Comparison of ENCODE assay signal across 8 cellular contexts in genomic region chr12:94458882-94459772, GRCh38. TPM values are rescaled to one million over a fixed set of nuclear protein-coding genes. Genes with fewer than 3 reads are reported as not detected.
DNase-seq lines count a peak whose midpoint lies in the region; ATAC-seq, FAIRE-seq and TF ChIP-seq lines count a peak whose summit lies in the region.

No MANE protein-coding gene starts in this region.

- H3K79me2 ChIP-seq in H1 (ENCODE audit: control insufficient read depth in 1 of 2, insufficient read depth in 2 of 2, low read length in 2 of 2): peaks cover 0 to 39% of the 10 kb centered on the region in 2 experiments; a peak in 3 of 4 replicates

- peak overlapping the region; percentile 52 to 74 (median 71) for H3K9ac ChIP-seq in H1 (replicated peaks in 1 of 4; ENCODE audit: extremely low read depth in 1 of 4, low read depth in 3 of 4, low read length in 3 of 4)
- peak overlapping the region; percentile 86 for H3K9ac ChIP-seq in mucosa of stomach (ENCODE audit: low read length)

- peak overlapping the region; percentile 6 for H4K5ac ChIP-seq in H1 (ENCODE audit: insufficient read length, low read depth, low read length)

- peak overlapping the region; percentile 68 to 85 (median 82) for H3K4me3 ChIP-seq in H1 (ENCODE audit: extremely low read depth in 1 of 4, insufficient read depth in 2 of 4, low read depth in 3 of 4, low read length in 4 of 4)
- H3K4me3 ChIP-seq in mucosa of stomach (ENCODE audit: low read length): peak overlapping the region; percentile 90

- H2BK20ac ChIP-seq in H1 (ENCODE audit: low read length): no peak overlapping the region

- DNase-seq in DMS114 treated with DMSO at 0.1 percent for 48 hours (lab: John Stamatoyannopoulos, UW; ENCODE audit: unreplicated experiment) (peak; percentile 41), HS-27A (ENCODE audit: low read depth) (peak; percentile 27), SK-N-DZ (ENCODE audit: low spot score) (peak; percentile 2), H1 (ENCODE audit: low read depth in 1 of 2, low spot score in 2 of 2) (no peak), ureter (ENCODE audit: low spot score) (no peak)

- H2BK120ac ChIP-seq in H1 (replicated peaks; ENCODE audit: low read depth, low read length): peak overlapping the region; percentile 21

- ATAC-seq in GM19463 (IDR thresholded peaks at IDR 0.05; ENCODE audit: unreplicated experiment) (peak; percentile 31), GM18519 (IDR thresholded peaks at IDR 0.05; ENCODE audit: low FRiP score, unreplicated experiment) (no peak)

- H3K4ac ChIP-seq in H1 (replicated peaks; ENCODE audit: insufficient read length, low read depth, low read length): peak overlapping the region; percentile 75

- H3K18ac ChIP-seq in H1 (ENCODE audit: extremely low read depth, low read length): 0 out of 2 replicates have a peak overlapping the region, but pooled peaks have one; percentile 43

- H3K4me1 ChIP-seq in H1 (replicated peaks in 1 of 4; ENCODE audit: control insufficient read depth in 3 of 4, insufficient read depth in 4 of 4, low read length in 3 of 4) (peaks cover 0 to 6% (median 0%) of the 10 kb centered on the region in 4 experiments; a peak in 4 of 7 replicates), mucosa of stomach (ENCODE audit: control insufficient read depth, insufficient read depth, low read length) (peaks cover 4% of the 10 kb centered on the region)

- H2BK12ac ChIP-seq in H1 (ENCODE audit: low read depth, low read length): 0 out of 2 replicates have a peak overlapping the region, but pooled peaks have one; percentile 39

- no peak overlapping the region for H4K91ac ChIP-seq in H1 (replicated peaks; ENCODE audit: insufficient read length, low read length)

- no peak for TF ChIP-seq EP300 in H1 (IDR thresholded peaks at IDR 0.05; ENCODE audit: borderline replicate concordance in 1 of 2, low read depth in 2 of 2, low read length in 2 of 2)

- no peaks in the 10 kb centered on the region for H3K79me1 ChIP-seq in H1 (ENCODE audit: low read depth, low read length)

- no peak overlapping the region for H2BK5ac ChIP-seq in H1 (ENCODE audit: low read depth, low read length)

- WGBS in H1 (ENCODE audit: extremely low coverage in 1 of 2, insufficient coverage in 1 of 2, insufficient read length in 1 of 2, insufficient replicate concordance in 2 of 2, low coverage in 1 of 2, low lambda C conversion rate in 2 of 2, missing lambda C conversion rate in 1 of 2), 2 experiments: 3% methylated on average over 28 of the region's 28 CpGs; no CpG with 5 or more reads in 1 of the 2 experiments

- no peak for TF ChIP-seq POLR2A in H1 (IDR thresholded peaks at IDR 0.05; ENCODE audit: control extremely low read depth in 1 of 2, low read depth in 2 of 2, low read length in 2 of 2)

- H4K8ac ChIP-seq in H1 (ENCODE audit: extremely low read depth, insufficient read depth, low read length): no peak overlapping the region; the same call in 1 of the 2 replicates

- POLR2A ChIA-PET in H1 (lab: Charles Lee; ENCODE audit: partially characterized antibody): no interaction called here

- TF ChIP-seq RAD21 in H1 (IDR thresholded peaks at IDR 0.05 in 1 of 2, conservative IDR thresholded peaks at IDR 0.05 in 1 of 2; ENCODE audit: low read depth in 2 of 2, low read length in 2 of 2): no peak

- no peak for TF ChIP-seq CTCF in H1 (IDR thresholded peaks at IDR 0.05; ENCODE audit: control extremely low read depth in 1 of 3, insufficient read depth in 1 of 3, low read depth in 1 of 3, low read length in 3 of 3)

- H3K27me3 ChIP-seq in H1 (replicated peaks in 1 of 4; ENCODE audit: control insufficient read depth in 3 of 4, extremely low read depth in 1 of 4, insufficient read depth in 3 of 4, low read length in 3 of 4) (no peaks in the 10 kb centered on the region; a peak in 2 of 7 replicates), mucosa of stomach (ENCODE audit: control insufficient read depth, insufficient read depth, low read length) (no peaks in the 10 kb centered on the region)

- no peak overlapping the region for H2AK5ac ChIP-seq in H1 (ENCODE audit: low read depth, low read length)

- H3K36me3 ChIP-seq in H1 (ENCODE audit: control insufficient read depth in 2 of 4, insufficient read depth in 4 of 4, low read length in 3 of 4) (peaks cover 0 to 9% (median 2%) of the 10 kb centered on the region in 4 experiments; a peak in 2 of 8 replicates), mucosa of stomach (ENCODE audit: control insufficient read depth, insufficient read depth, low read length) (no peaks in the 10 kb centered on the region)

- H3K9me3 ChIP-seq in H1 (ENCODE audit: insufficient read depth in 2 of 2, low read depth in 1 of 2, low read length in 1 of 2) (no peaks in the 10 kb centered on the region; a peak in 1 of 4 replicates), mucosa of stomach (ENCODE audit: control insufficient read depth, low read length) (no peaks in the 10 kb centered on the region)

- peak overlapping the region; percentile 81 to 97 for H3K4me2 ChIP-seq in H1 (ENCODE audit: insufficient read depth in 1 of 2, low read depth in 2 of 2, low read length in 2 of 2)

- CTCF ChIA-PET in H1 (lab: Charles Lee; ENCODE audit: partially characterized antibody): interaction anchor here (0.6 to 1.1 kb wide), 2 partner anchors 318 to 1003 kb away, joined by 3 read pairs; no protein-coding TSS in a partner anchor

- H3K56ac ChIP-seq in H1 (replicated peaks; ENCODE audit: insufficient read length, low read depth, low read length): peak overlapping the region; percentile 73

- peak overlapping the region; percentile 59; the same call in 1 of the 2 replicates for H3K27ac ChIP-seq in H1 (ENCODE audit: low read depth, low read length)

- no peak for FAIRE-seq in H1 (lab: Jason Lieb, UNC)

- H4K20me1 ChIP-seq in H1 (replicated peaks in 1 of 2; ENCODE audit: control insufficient read depth in 1 of 2, insufficient read depth in 2 of 2, low read length in 2 of 2): no peaks in the 10 kb centered on the region

- H3K23ac ChIP-seq in H1 (ENCODE audit: insufficient read length): no peak overlapping the region

- no peak overlapping the region for H2BK15ac ChIP-seq in H1 (ENCODE audit: low read length)

- H3K23me2 ChIP-seq in H1 (ENCODE audit: low read depth, low read length): peaks cover 10% of the 10 kb centered on the region; the same call in 1 of the 2 replicates

- H2AFZ ChIP-seq in H1 (ENCODE audit: low read length): peak overlapping the region; percentile 71; the same call in 1 of the 2 replicates

- H3K14ac ChIP-seq in H1 (ENCODE audit: insufficient read length): no peak overlapping the region

RNA-seq across cellular contexts. Expression of gene CEP83, which starts 0.5 kb away (rescaled TPM):
- 10.7 and 19.1 TPM in 2 replicates for polyA plus RNA-seq in SK-N-DZ (2014; cell fraction: cytosol; rRNA removed)
- polyA plus RNA-seq in SK-N-DZ (2014; cell fraction: nucleus; rRNA removed): 42.3 and 45.8 TPM in 2 replicates
- total RNA-seq in H1 (2021; fragmentation: NEBNext Ultra II Directional; extraction: Animal tissue kit (Norgen Biotek cat#: 25700)): 25.6 and 25.8 TPM in 2 replicates
- 6.0 and 7.9 TPM in 2 replicates for polyA plus RNA-seq in H1 (2011; rRNA removed)
- polyA plus RNA-seq in H1 (2011; cell fraction: cytosol; rRNA removed): 9.6 TPM
- 28.3 TPM for polyA plus RNA-seq in H1 (2011; cell fraction: nucleus; rRNA removed)
- 9.2 to 19.1 TPM (median 9.8 TPM) in 4 replicates for polyA plus RNA-seq in H1 (2012, experiment 1 of 2)
- polyA plus RNA-seq in H1 (2012, experiment 2 of 2): 1.5 TPM
- polyA plus RNA-seq in H1 (2013, experiment 1 of 2): 23.0 TPM
- polyA plus RNA-seq in H1 (2013, experiment 2 of 2): 20.9 TPM
- 13.1 and 14.3 TPM in 2 replicates for polyA minus RNA-seq in H1 (2011; rRNA and poly(A)+ RNA removed)
- 18.6 TPM for polyA minus RNA-seq in H1 (2011; cell fraction: cytosol; rRNA and poly(A)+ RNA removed)
- polyA minus RNA-seq in H1 (2011; cell fraction: nucleus; rRNA and poly(A)+ RNA removed): 96.7 TPM
- 29.5 TPM for total RNA-seq in ureter

Comparison
In these comparisons a context has a peak if more than half of its experiments do, and no peak if none do; other contexts are left out.
1. DNase-seq: peak in DMS114 treated with DMSO at 0.1 percent for 48 hours (single experiment), HS-27A (single experiment) and SK-N-DZ (single experiment); none in H1 (0 of 2) and ureter (single experiment).